22 cellular contexts compared by ENCODE assay signal in genomic region chr2:241818229-241818942, GRCh38. TPM values are rescaled to one million over a fixed set of nuclear protein-coding genes. Genes with fewer than 3 reads are reported as not detected.
DNase-seq lines count a peak whose midpoint lies in the region; ATAC-seq and TF ChIP-seq lines count a peak whose summit lies in the region.
"Had no signal": no experiment of that assay in that cellular context is flagged by ENCODE, and none has a peak within 500 bp of the region (broad histone marks: within the 10 kb centered on the region; RNA-seq: fewer than 3 reads in every experiment).

No MANE protein-coding gene starts in this region.

- no peaks in the 10 kb centered on the region for H3K36me3 ChIP-seq in A673 (ENCODE audit: insufficient read depth, low read length, poor library complexity, severe bottlenecking)

- H3K4me1 ChIP-seq in A673 (ENCODE audit: insufficient read depth, low read length, poor library complexity, severe bottlenecking), result peaks cover 59% of the 10 kb centered on the region

- ATAC-seq in natural killer cell treated with Interleukin-12 subunit alpha and Interleukin-12 subunit beta and Interleukin-15 and Interleukin-18, amount 100 ng/mL, for 72 hours, result no peak
- ATAC-seq in activated CD4-positive, CD25-positive, alpha-beta regulatory T cell treated with anti-CD3 and anti-CD28 coated beads, Interleukin-2, amount 50 U/mL, for 24 hours, result no peak
- ATAC-seq: SK-N-SH treated with all-trans-retinoic acid at 6 μM for 48 hours had no signal

- POLR2A ChIA-PET in A673 (lab: Charles Lee; ENCODE audit: low non-redundant PET), result no interaction called here

- H3K27ac Mint-ChIP-seq in natural killer cell treated with Interleukin-12 subunit alpha and Interleukin-12 subunit beta and Interleukin-15 and Interleukin-18, amount 100 ng/mL, for 72 hours, result no peak overlapping the region
- no peak overlapping the region for H3K27ac Mint-ChIP-seq in T-helper 2 cell treated with Interferon-gamma antibody and Interleukin-4, amounts not matched to agents 5 μg/mL and 100 μg/mL, for 36 hours

- in situ Hi-C loops in GM13976 (cut with MboI; ENCODE audit: low sequenced_read_pairs, unreplicated experiment), result no loop called here

- H3K9me3 ChIP-seq in A673 (ENCODE audit: low read depth, low read length, poor library complexity, severe bottlenecking), result no peaks in the 10 kb centered on the region

- CTCF ChIA-PET in A673 (lab: Charles Lee), result no interaction called here

- no TSS peak for BruUV-seq in A673 (replicated peaks; lab: Mats Ljungman, UMichigan)

- peaks cover 6% of the 10 kb centered on the region for H3K36me3 Mint-ChIP-seq in natural killer cell treated with Interleukin-12 subunit alpha and Interleukin-12 subunit beta and Interleukin-15 and Interleukin-18, amount 100 ng/mL, for 72 hours
- no peaks in the 10 kb centered on the region for H3K36me3 Mint-ChIP-seq in T-helper 2 cell treated with Interferon-gamma antibody and Interleukin-4, amounts not matched to agents 5 μg/mL and 100 μg/mL, for 36 hours (ENCODE audit: low read depth)
- H3K36me3 Mint-ChIP-seq: CD4-positive, alpha-beta memory T cell had no signal

- no peaks in the 10 kb centered on the region for H3K27me3 ChIP-seq in A673 (replicated peaks; ENCODE audit: insufficient read depth, low read depth, low read length, poor library complexity)

- H3K4me1 Mint-ChIP-seq in natural killer cell treated with Interleukin-12 subunit alpha and Interleukin-12 subunit beta and Interleukin-15 and Interleukin-18, amount 100 ng/mL, for 72 hours (ENCODE audit: low read depth in 2 of 2), result peaks cover 20 to 23% of the 10 kb centered on the region in 2 donors
- no peaks in the 10 kb centered on the region for H3K4me1 Mint-ChIP-seq in T-helper 2 cell treated with Interferon-gamma antibody and Interleukin-4, amounts not matched to agents 5 μg/mL and 100 μg/mL, for 36 hours (ENCODE audit: low read depth)

- TF ChIP-seq CTCF in A673 (conservative IDR thresholded peaks at IDR 0.05; ENCODE audit: low read depth, low read length), result no peak
- TF ChIP-seq CTCF in GM13976 (IDR thresholded peaks at IDR 0.05; ENCODE audit: borderline replicate concordance, control extremely low read depth, extremely low read depth, insufficient read depth, missing control alignments), result no peak

- peak overlapping the region; percentile 100 for H3K27ac ChIP-seq in A673 (ENCODE audit: low read depth, low read length, poor library complexity, severe bottlenecking)
- H3K27ac ChIP-seq: RWPE1 had no signal

- DNase-seq in A673 (ENCODE audit: low spot score), result no peak
- DNase-seq in GM13976 (ENCODE audit: low spot score), result peak; percentile 21
- peak; percentile 4 for DNase-seq in iPS-NIHi11 (ENCODE audit: low spot score)
- peak; percentile 53 for DNase-seq in natural killer cell treated with Interleukin-12 subunit alpha and Interleukin-12 subunit beta and Interleukin-15 and Interleukin-18, amount 100 ng/mL, for 72 hours (ENCODE audit: low spot score)
- DNase-seq in NCI-H1694 treated with DMSO at 0.1 percent for 48 hours (lab: John Stamatoyannopoulos, UW), result no peak
- no peak for DNase-seq in T-helper 9 cell
- no peak for DNase-seq in T-helper 2 cell treated with Interferon-gamma antibody and Interleukin-4, amounts not matched to agents 5 μg/mL and 100 μg/mL, for 36 hours (ENCODE audit: low spot score)
- DNase-seq: activated naive CD4-positive, alpha-beta T cell treated with anti-CD3 and anti-CD28 coated beads, Interleukin-2, amount 50 U/mL, for 16 hours; CD4-positive, alpha-beta memory T cell; DMS153; GF-D8; mammary epithelial cell; MV-4-11 had no signal

- peaks cover 12 to 14% of the 10 kb centered on the region in 2 donors for H3K27me3 Mint-ChIP-seq in natural killer cell treated with Interleukin-12 subunit alpha and Interleukin-12 subunit beta and Interleukin-15 and Interleukin-18, amount 100 ng/mL, for 72 hours
- no peaks in the 10 kb centered on the region for H3K27me3 Mint-ChIP-seq in T-helper 2 cell treated with Interferon-gamma antibody and Interleukin-4, amounts not matched to agents 5 μg/mL and 100 μg/mL, for 36 hours (ENCODE audit: low read depth)

- intact Hi-C loops in A673 (cut with micrococcal nuclease; ENCODE audit: unreplicated experiment), result no loop called here

- peaks cover under 1% of the 10 kb centered on the region for H3K9me3 Mint-ChIP-seq in natural killer cell treated with Interleukin-12 subunit alpha and Interleukin-12 subunit beta and Interleukin-15 and Interleukin-18, amount 100 ng/mL, for 72 hours
- H3K9me3 Mint-ChIP-seq in T-helper 2 cell treated with Interferon-gamma antibody and Interleukin-4, amounts not matched to agents 5 μg/mL and 100 μg/mL, for 36 hours, result peaks cover 7% of the 10 kb centered on the region

- no peak overlapping the region for H3K4me3 Mint-ChIP-seq in natural killer cell treated with Interleukin-12 subunit alpha and Interleukin-12 subunit beta and Interleukin-15 and Interleukin-18, amount 100 ng/mL, for 72 hours
- no peak overlapping the region for H3K4me3 Mint-ChIP-seq in T-helper 2 cell treated with Interferon-gamma antibody and Interleukin-4, amounts not matched to agents 5 μg/mL and 100 μg/mL, for 36 hours

- no peak overlapping the region for H3K4me3 ChIP-seq in A673 (ENCODE audit: low read depth, low read length, poor library complexity, severe bottlenecking)

RNA-seq across cellular contexts. Expression of gene NEU4, which starts 9.4 kb away (rescaled TPM):
- total RNA-seq in A673 (2021), result 38.5 and 48.4 TPM in 2 replicates
- total RNA-seq in natural killer cell treated with Interleukin-12 subunit alpha and Interleukin-12 subunit beta and Interleukin-15 and Interleukin-18, amount 100 ng/mL, for 72 hours, result 1 to 10 TPM in 1 of 2 donors, under 1 TPM in 1; 0.86 to 3.8 TPM
- total RNA-seq: epithelial cell of proximal tubule, fibroblast of villous mesenchyme, HT1080, mammary epithelial cell had no signal

RNA-seq across cellular contexts. Expression of gene PDCD1, which starts 40.3 kb away (rescaled TPM):
- total RNA-seq in A673 (2021), result 0.34 and 0.35 TPM in 2 replicates
- under 1 TPM; 0.78 to 0.89 TPM for total RNA-seq in natural killer cell treated with Interleukin-12 subunit alpha and Interleukin-12 subunit beta and Interleukin-15 and Interleukin-18, amount 100 ng/mL, for 72 hours
- total RNA-seq: fibroblast of villous mesenchyme, HT1080, mammary epithelial cell, myocyte had no signal

RNA-seq across cellular contexts. Expression of gene GAL3ST2, which starts 41.8 kb away (rescaled TPM):
- 5.0 and 5.3 TPM in 2 replicates for total RNA-seq in A673 (2021)
- total RNA-seq in natural killer cell treated with Interleukin-12 subunit alpha and Interleukin-12 subunit beta and Interleukin-15 and Interleukin-18, amount 100 ng/mL, for 72 hours, result 1 to 10 TPM in 1 of 2 donors, under 1 TPM in 1; 0.83 to 2.8 TPM
- total RNA-seq: aorta, epithelial cell of proximal tubule, HT1080, mammary epithelial cell, myocyte had no signal

RNA-seq across cellular contexts. Expression of gene RTP5, which starts 51.1 kb away (rescaled TPM):
- 0.20 TPM in 1 of 2 replicates, not detected in the other for total RNA-seq in A673 (2021)
- total RNA-seq in natural killer cell treated with Interleukin-12 subunit alpha and Interleukin-12 subunit beta and Interleukin-15 and Interleukin-18, amount 100 ng/mL, for 72 hours, result not detected
- total RNA-seq: aorta, epithelial cell of proximal tubule, fibroblast of villous mesenchyme, HT1080, mammary epithelial cell, renal cortical epithelial cell had no signal

Comparison
In these comparisons a context has a peak if more than half of its experiments do, and no peak if none do; other contexts are left out.
1. DNase-seq: peak in GM13976 (single experiment), iPS-NIHi11 (single experiment) and natural killer cell treated with Interleukin-12 subunit alpha and Interleukin-12 subunit beta and Interleukin-15 and Interleukin-18, amount 100 ng/mL, for 72 hours (single experiment); none in A673 (single experiment), NCI-H1694 treated with DMSO at 0.1 percent for 48 hours (single experiment), T-helper 9 cell (single experiment) and T-helper 2 cell treated with Interferon-gamma antibody and Interleukin-4, amounts not matched to agents 5 μg/mL and 100 μg/mL, for 36 hours (single experiment).